ENCODE assay signal across 1 cellular context in the genomic region with DNA sequence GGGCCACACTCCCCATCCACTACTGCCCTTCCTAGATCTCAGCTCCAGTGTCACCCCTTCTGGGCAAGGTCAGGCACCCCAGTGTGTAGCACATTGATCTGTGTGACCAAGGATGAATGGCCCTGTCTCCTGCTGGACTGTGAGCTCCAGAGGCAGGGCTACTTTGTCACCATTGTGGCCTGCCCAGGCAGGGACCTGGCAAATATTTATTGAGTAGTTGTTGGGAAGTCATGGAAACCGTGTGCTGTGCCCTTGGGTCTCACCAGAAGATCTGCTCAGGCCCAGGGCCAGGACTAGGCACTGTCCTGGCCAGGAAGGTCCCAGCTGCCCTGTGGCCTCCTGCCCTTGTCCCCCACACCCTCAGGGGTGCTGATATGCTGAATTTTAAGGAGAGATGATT.
TF ChIP-seq lines count a peak whose summit lies in the region.

No MANE protein-coding gene starts in this region.

TF ChIP-seq in HepG2, 621 proteins besides CTCF, POLR2A, EP300 and RAD21 (continued from another document):
- TF ChIP-seq, protein P1, sequence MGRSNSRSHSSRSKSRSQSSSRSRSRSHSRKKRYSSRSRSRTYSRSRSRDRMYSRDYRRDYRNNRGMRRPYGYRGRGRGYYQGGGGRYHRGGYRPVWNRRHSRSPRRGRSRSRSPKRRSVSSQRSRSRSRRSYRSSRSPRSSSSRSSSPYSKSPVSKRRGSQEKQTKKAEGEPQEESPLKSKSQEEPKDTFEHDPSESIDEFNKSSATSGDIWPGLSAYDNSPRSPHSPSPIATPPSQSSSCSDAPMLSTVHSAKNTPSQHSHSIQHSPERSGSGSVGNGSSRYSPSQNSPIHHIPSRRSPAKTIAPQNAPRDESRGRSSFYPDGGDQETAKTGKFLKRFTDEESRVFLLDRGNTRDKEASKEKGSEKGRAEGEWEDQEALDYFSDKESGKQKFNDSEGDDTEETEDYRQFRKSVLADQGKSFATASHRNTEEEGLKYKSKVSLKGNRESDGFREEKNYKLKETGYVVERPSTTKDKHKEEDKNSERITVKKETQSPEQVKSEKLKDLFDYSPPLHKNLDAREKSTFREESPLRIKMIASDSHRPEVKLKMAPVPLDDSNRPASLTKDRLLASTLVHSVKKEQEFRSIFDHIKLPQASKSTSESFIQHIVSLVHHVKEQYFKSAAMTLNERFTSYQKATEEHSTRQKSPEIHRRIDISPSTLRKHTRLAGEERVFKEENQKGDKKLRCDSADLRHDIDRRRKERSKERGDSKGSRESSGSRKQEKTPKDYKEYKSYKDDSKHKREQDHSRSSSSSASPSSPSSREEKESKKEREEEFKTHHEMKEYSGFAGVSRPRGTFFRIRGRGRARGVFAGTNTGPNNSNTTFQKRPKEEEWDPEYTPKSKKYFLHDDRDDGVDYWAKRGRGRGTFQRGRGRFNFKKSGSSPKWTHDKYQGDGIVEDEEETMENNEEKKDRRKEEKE (IDR thresholded peaks at IDR 0.05): no peak
